In genomic region chrX:148067285-148067684, GRCh38 we compare ENCODE assay signal across 31 cellular contexts.
A peak's percentile ranks its signal among the peaks of the same experiment; 100 is the strongest.
DNase-seq lines count a peak whose midpoint lies in the region; ATAC-seq, FAIRE-seq and TF ChIP-seq lines count a peak whose summit lies in the region.
"Had no signal": no experiment of that assay in that cellular context is flagged by ENCODE, and none has a peak within 500 bp of the region (broad histone marks: within the 10 kb centered on the region; RNA-seq: fewer than 3 reads in every experiment).

No MANE protein-coding gene starts in this region.

- H3K4me1 ChIP-seq in HEK293 (ENCODE audit: control insufficient read depth, insufficient read depth, low read length) (no peaks in the 10 kb centered on the region), pancreas (no peaks in the 10 kb centered on the region)
- H3K4me1 ChIP-seq: A549, BE2C, BLaER1, Caco-2 had no signal

- TF ChIP-seq CTCF in HEK293 (tag by site-specific recombination; IDR thresholded peaks at IDR 0.05) = no peak
- TF ChIP-seq CTCF in pancreas (IDR thresholded peaks at IDR 0.05) = no peak

- peaks cover 0 to 2% (median 0%) of the 10 kb centered on the region in 4 donors for H3K27me3 ChIP-seq in pancreas
- H3K27me3 ChIP-seq: BE2C; BLaER1; BLaER1 treated with 17β-estradiol and CSF1 and Interleukin-3, amounts not matched to agents 10 nM and 100 nM had no signal

- H3K4me3 ChIP-seq in HEK293 (ENCODE audit: low read depth, low read length) (no peak overlapping the region), pancreas (no peak overlapping the region)
- H3K4me3 ChIP-seq: A549; BLaER1; BLaER1 treated with 17β-estradiol and CSF1 and Interleukin-3, amounts not matched to agents 10 nM and 100 nM had no signal

- CTCF ChIA-PET in HEK293 (lab: Yijun Ruan, JAX) = interaction anchor here (0.6 kb wide), 1 partner anchor 22 kb away, joined by 5 read pairs; no protein-coding TSS in a partner anchor

- H3K27ac ChIP-seq in HEK293 (ENCODE audit: extremely low read depth, low read depth, low read length) = no peak overlapping the region
- H3K27ac ChIP-seq in pancreas = no peak overlapping the region
- H3K27ac ChIP-seq: 22Rv1; A549; BLaER1; BLaER1 treated with 17β-estradiol and CSF1 and Interleukin-3, amounts not matched to agents 10 nM and 100 nM; C4-2B had no signal

- intact Hi-C loops in pancreas (cut with DNase I) = no loop called here

- ATAC-seq in pancreas (no peak), HG03442 (IDR thresholded peaks at IDR 0.05; ENCODE audit: unreplicated experiment) (no peak)
- ATAC-seq: A549; CD8-positive, alpha-beta T cell had no signal

- POLR2A ChIA-PET in HEK293 (lab: Yijun Ruan, JAX) = no interaction called here

- WGBS in pancreas, 2 donors = 76 to 86% methylated on average over 2 of the region's 2 CpGs

- H3K9me3 ChIP-seq in HEK293 (ENCODE audit: control insufficient read depth, insufficient read depth, low read depth, low read length) = no peaks in the 10 kb centered on the region; the same call in 1 of the 2 replicates
- H3K9me3 ChIP-seq in pancreas = no peaks in the 10 kb centered on the region
- H3K9me3 ChIP-seq: A549, BE2C, Caco-2 had no signal

- DNase-seq in pancreas (no peak), KG1 (lab: John Stamatoyannopoulos, UW) (no peak)
- DNase-seq: 8988T; ACHN; AML-193; BE2C; C1 segment of cervical spinal cord; Caco-2; Calu3; CD4-positive, alpha-beta memory T cell; CD4-positive, alpha-beta T cell; CD4-positive, CD25-positive, alpha-beta regulatory T cell; CD8-positive, alpha-beta memory T cell; CD8-positive, alpha-beta T cell; COR-L47; DMS 273 treated with DMSO at 0.1 percent for 48 hours; DMS153; DMS53; DMS79; DMS79 treated with DMSO at 0.1 percent for 48 hours; DND-41; EL had no signal

- FAIRE-seq in pancreas (lab: Jason Lieb, UNC) = peak; percentile 70
- FAIRE-seq: A204.1, D721Med had no signal

- H3K36me3 ChIP-seq in HEK293 (ENCODE audit: control insufficient read depth in 2 of 2, insufficient read depth in 1 of 2, low read length in 2 of 2) (no peaks in the 10 kb centered on the region), pancreas (no peaks in the 10 kb centered on the region)
- H3K36me3 ChIP-seq: BE2C; BLaER1; BLaER1 treated with 17β-estradiol and CSF1 and Interleukin-3, amounts not matched to agents 10 nM and 100 nM had no signal

TF ChIP-seq in HEK293, 187 proteins besides CTCF, POLR2A, EP300 and RAD21:
- no peak for TF ChIP-seq ZNF184 (tag by site-specific recombination; IDR thresholded peaks at IDR 0.05)
- peak; percentile 95 for TF ChIP-seq SETDB1 (IDR thresholded peaks at IDR 0.05; ENCODE audit: insufficient read length, low read length)
- TF ChIP-seq TRIM28 (IDR thresholded peaks at IDR 0.05; ENCODE audit: borderline replicate concordance, low read length) = 0 out of 2 replicates have a peak, but pooled peaks have one; percentile 15
